8 cellular contexts compared by ENCODE assay signal in genomic region chr6:33589723-33590530, GRCh38. TPM values are rescaled to one million over a fixed set of nuclear protein-coding genes. Genes with fewer than 3 reads are reported as not detected.
DNase-seq lines count a peak whose midpoint lies in the region; ATAC-seq and TF ChIP-seq lines count a peak whose summit lies in the region.

No MANE protein-coding gene starts in this region.

- H3K4me1 Mint-ChIP-seq in CD4-positive, alpha-beta memory T cell = peaks cover 20 to 34% (median 28%) of the 10 kb centered on the region in 4 donors
- peaks cover 36% of the 10 kb centered on the region for H3K4me1 Mint-ChIP-seq in activated naive CD8-positive, alpha-beta T cell treated with anti-CD3 and anti-CD28 coated beads, Interleukin-2, amount 10 ng/mL, durations not matched to agents 7 days and 5 days
- peaks cover 19% of the 10 kb centered on the region for H3K4me1 Mint-ChIP-seq in T-helper 2 cell treated with Interferon-gamma antibody and Interleukin-4, amounts not matched to agents 5 μg/mL and 100 μg/mL, for 36 hours (ENCODE audit: low read depth)

- no peaks in the 10 kb centered on the region for H3K9me3 ChIP-seq in CD4-positive, alpha-beta memory T cell (ENCODE audit: control insufficient read depth in 1 of 2, low read length in 2 of 2)

- CTCF ChIA-PET in CD4-positive, alpha-beta memory T cell (lab: Charles Lee; ENCODE audit: partially characterized antibody) = interaction anchor here (0.7 to 1.9 kb wide), 19 partner anchors 10 to 154 kb away, joined by 3 to 17 read pairs (median 4); partner anchors contain the start of genes BAK1 and ITPR3

- no peaks in the 10 kb centered on the region for H3K36me3 ChIP-seq in CD4-positive, alpha-beta memory T cell (ENCODE audit: insufficient read depth, low read length)

- no peaks in the 10 kb centered on the region for H3K9me3 Mint-ChIP-seq in CD4-positive, alpha-beta memory T cell
- no peaks in the 10 kb centered on the region for H3K9me3 Mint-ChIP-seq in activated naive CD8-positive, alpha-beta T cell treated with anti-CD3 and anti-CD28 coated beads, Interleukin-2, amount 10 ng/mL, durations not matched to agents 7 days and 5 days
- no peaks in the 10 kb centered on the region for H3K9me3 Mint-ChIP-seq in T-helper 2 cell treated with Interferon-gamma antibody and Interleukin-4, amounts not matched to agents 5 μg/mL and 100 μg/mL, for 36 hours

- no peaks in the 10 kb centered on the region for H3K27me3 Mint-ChIP-seq in CD4-positive, alpha-beta memory T cell
- peaks cover 2% of the 10 kb centered on the region for H3K27me3 Mint-ChIP-seq in activated naive CD8-positive, alpha-beta T cell treated with anti-CD3 and anti-CD28 coated beads, Interleukin-2, amount 10 ng/mL, durations not matched to agents 7 days and 5 days
- H3K27me3 Mint-ChIP-seq in T-helper 2 cell treated with Interferon-gamma antibody and Interleukin-4, amounts not matched to agents 5 μg/mL and 100 μg/mL, for 36 hours (ENCODE audit: low read depth) = peaks cover 3% of the 10 kb centered on the region

- H3K4me3 Mint-ChIP-seq in CD4-positive, alpha-beta memory T cell = no peak overlapping the region
- H3K4me3 Mint-ChIP-seq in activated naive CD8-positive, alpha-beta T cell treated with anti-CD3 and anti-CD28 coated beads, Interleukin-2, amount 10 ng/mL, durations not matched to agents 7 days and 5 days = no peak overlapping the region
- H3K4me3 Mint-ChIP-seq in T-helper 2 cell treated with Interferon-gamma antibody and Interleukin-4, amounts not matched to agents 5 μg/mL and 100 μg/mL, for 36 hours = no peak overlapping the region

- no peaks in the 10 kb centered on the region for H3K27me3 ChIP-seq in CD4-positive, alpha-beta memory T cell (ENCODE audit: insufficient read depth, low read length)

- no peak overlapping the region for H3K4me3 ChIP-seq in CD4-positive, alpha-beta memory T cell (ENCODE audit: low read length in 2 of 2)
- H3K4me3 ChIP-seq in retinal pigment epithelial cell (ENCODE audit: low read length) = no peak overlapping the region

- peak in 3 of 5 donors; percentile 35 to 44 (median 37) for DNase-seq in CD4-positive, alpha-beta memory T cell
- DNase-seq in GM19238 (ENCODE audit: insufficient read length, low spot score) (peak; percentile 57), NCI-H510A treated with DMSO at 0.1 percent for 48 hours (lab: John Stamatoyannopoulos, UW) (peak; percentile 63), left cardiac atrium (peak; percentile 71), retinal pigment epithelial cell (ENCODE audit: low read depth) (peak; percentile 59), T-helper 9 cell (no peak)
- DNase-seq in activated naive CD8-positive, alpha-beta T cell treated with anti-CD3 and anti-CD28 coated beads, Interleukin-2, amount 10 ng/mL, durations not matched to agents 7 days and 5 days = peak; percentile 64
- no peak for DNase-seq in T-helper 2 cell treated with Interferon-gamma antibody and Interleukin-4, amounts not matched to agents 5 μg/mL and 100 μg/mL, for 36 hours (ENCODE audit: low spot score)

- ATAC-seq in activated naive CD8-positive, alpha-beta T cell treated with anti-CD3 and anti-CD28 coated beads, Interleukin-2, amount 10 ng/mL, durations not matched to agents 7 days and 5 days (ENCODE audit: low read depth) = no peak
- peak; percentile 60 to 79 for ATAC-seq in left cardiac atrium

- intact Hi-C loops in CD4-positive, alpha-beta memory T cell (cut with micrococcal nuclease) = loop anchor here (1.0 to 5.0 kb wide), 3 partner anchors 42 to 562 kb away; no protein-coding TSS in a partner anchor
- intact Hi-C loops in left cardiac atrium (cut with DNase I) = loop anchor here (2.0 to 10.0 kb wide), 5 partner anchors 45 to 565 kb away; no protein-coding TSS in a partner anchor

- POLR2A ChIA-PET in CD4-positive, alpha-beta memory T cell (lab: Charles Lee; ENCODE audit: partially characterized antibody) = no interaction called here
- POLR2A ChIA-PET in activated naive CD8-positive, alpha-beta T cell treated with anti-CD3 and anti-CD28 coated beads, Interleukin-2, amount 10 ng/mL, durations not matched to agents 7 days and 5 days (lab: Charles Lee) = interaction anchor here (0.6 to 1.1 kb wide), 3 partner anchors 18 to 123 kb away, joined by 3 to 7 read pairs (median 5); partner anchors contain the start of gene ITPR3

- peak; percentile 98 for TF ChIP-seq CTCF in retinal pigment epithelial cell (conservative IDR thresholded peaks at IDR 0.05; ENCODE audit: low read depth, low read length)

- H3K4me1 ChIP-seq in CD4-positive, alpha-beta memory T cell (ENCODE audit: insufficient read depth, low read length) = peaks cover 28% of the 10 kb centered on the region

- no peaks in the 10 kb centered on the region for H3K36me3 Mint-ChIP-seq in CD4-positive, alpha-beta memory T cell
- H3K36me3 Mint-ChIP-seq in activated naive CD8-positive, alpha-beta T cell treated with anti-CD3 and anti-CD28 coated beads, Interleukin-2, amount 10 ng/mL, durations not matched to agents 7 days and 5 days = no peaks in the 10 kb centered on the region
- no peaks in the 10 kb centered on the region for H3K36me3 Mint-ChIP-seq in T-helper 2 cell treated with Interferon-gamma antibody and Interleukin-4, amounts not matched to agents 5 μg/mL and 100 μg/mL, for 36 hours (ENCODE audit: low read depth)

- peak overlapping the region in 2 of 7 donors; percentile 10 to 17 for H3K27ac Mint-ChIP-seq in CD4-positive, alpha-beta memory T cell
- H3K27ac Mint-ChIP-seq in activated naive CD8-positive, alpha-beta T cell treated with anti-CD3 and anti-CD28 coated beads, Interleukin-2, amount 10 ng/mL, durations not matched to agents 7 days and 5 days = peak overlapping the region; percentile 45
- no peak overlapping the region for H3K27ac Mint-ChIP-seq in T-helper 2 cell treated with Interferon-gamma antibody and Interleukin-4, amounts not matched to agents 5 μg/mL and 100 μg/mL, for 36 hours

- H3K27ac ChIP-seq in CD4-positive, alpha-beta memory T cell (ENCODE audit: low read depth, low read length) = no peak overlapping the region

RNA-seq across cellular contexts. Expression of gene BAK1, which starts 9.9 kb away (rescaled TPM):
- total RNA-seq in CD4-positive, alpha-beta memory T cell = 10 to 100 TPM; 26.2 to 27.2 TPM
- polyA plus RNA-seq in CD4-positive, alpha-beta memory T cell = 10 to 100 TPM; 28.1 to 41.6 TPM
- 10 to 100 TPM; 48.0 to 48.1 TPM for total RNA-seq in activated naive CD8-positive, alpha-beta T cell treated with anti-CD3 and anti-CD28 coated beads, Interleukin-2, amount 10 ng/mL, durations not matched to agents 7 days and 5 days
- total RNA-seq in left cardiac atrium = 10 to 100 TPM; 17.6 to 21.6 TPM

RNA-seq across cellular contexts. Expression of gene ITPR3, which starts 31.2 kb away (rescaled TPM):
- 10 to 100 TPM; 71.2 to 72.4 TPM for total RNA-seq in CD4-positive, alpha-beta memory T cell
- 1 to 10 TPM in 1 of 2 donors, under 1 TPM in 1; 0.55 to 8.1 TPM for polyA plus RNA-seq in CD4-positive, alpha-beta memory T cell
- total RNA-seq in activated naive CD8-positive, alpha-beta T cell treated with anti-CD3 and anti-CD28 coated beads, Interleukin-2, amount 10 ng/mL, durations not matched to agents 7 days and 5 days = 10 to 100 TPM; 61.4 to 61.8 TPM
- total RNA-seq in left cardiac atrium = 10 to 100 TPM in 1 of 2 donors, 1 to 10 TPM in 1; 9.6 to 16.6 TPM

Comparison
In these comparisons a context has a peak if more than half of its experiments do, and no peak if none do; other contexts are left out.
1. DNase-seq: peak in CD4-positive, alpha-beta memory T cell (3 of 5), GM19238 (single experiment), NCI-H510A treated with DMSO at 0.1 percent for 48 hours (single experiment), activated naive CD8-positive, alpha-beta T cell treated with anti-CD3 and anti-CD28 coated beads, Interleukin-2, amount 10 ng/mL, durations not matched to agents 7 days and 5 days (single experiment), left cardiac atrium (single experiment) and retinal pigment epithelial cell (single experiment); none in T-helper 2 cell treated with Interferon-gamma antibody and Interleukin-4, amounts not matched to agents 5 μg/mL and 100 μg/mL, for 36 hours (single experiment) and T-helper 9 cell (single experiment).